38 cellular contexts compared by ENCODE assay signal in genomic region chr2:88148929-88149438, GRCh38. TPM values are rescaled to one million over a fixed set of nuclear protein-coding genes. Genes with fewer than 3 reads are reported as not detected.
"Had no signal": no experiment of that assay in that cellular context is flagged by ENCODE, and none has a peak within 500 bp of the region (broad histone marks: within the 10 kb centered on the region; RNA-seq: fewer than 3 reads in every experiment).

No MANE protein-coding gene starts in this region.

- H3K36me3 ChIP-seq: MG63 had no signal

- H3K4me3 ChIP-seq: MG63 had no signal

- H3K27me3 ChIP-seq: MG63 had no signal

- DNase-seq: Karpas-422, Kasumi-1, MG63, MM.1S, MV-4-11, NCI-H1048, NCI-H1092, NCI-H1092 treated with DMSO at 0.1 percent for 48 hours, NCI-H1105, NCI-H1105 treated with DMSO at 0.1 percent for 48 hours, NCI-H1417, NCI-H1417 treated with DMSO at 0.1 percent for 48 hours, NCI-H1436, NCI-H1436 treated with DMSO at 0.1 percent for 48 hours, NCI-H146, NCI-H1694, NCI-H1694 treated with DMSO at 0.1 percent for 48 hours, NCI-H187, NCI-H187 treated with DMSO at 0.1 percent for 48 hours, NCI-H1930, NCI-H2029, NCI-H2029 treated with DMSO at 0.1 percent for 48 hours, NCI-H2081, NCI-H2081 treated with DMSO at 0.1 percent for 48 hours, NCI-H2107, NCI-H2171, NCI-H2171 treated with DMSO at 0.1 percent for 48 hours, NCI-H2227 treated with DMSO at 0.1 percent for 48 hours, NCI-H345, NCI-H446, NCI-H446 treated with DMSO at 0.1 percent for 48 hours, NCI-H510A, NCI-H510A treated with DMSO at 0.1 percent for 48 hours, NCI-H524 had no signal

RNA-seq across cellular contexts. Expression of gene FABP1, which starts 21.1 kb away (rescaled TPM):
- total RNA-seq: LHCN-M2, M059J, MCF 10A, NCI-H460 had no signal

RNA-seq across cellular contexts. Expression of gene THNSL2, which starts 21.2 kb away (rescaled TPM):
- total RNA-seq: M059J had no signal
